Comparison of ENCODE assay signal across 8 cellular contexts in the genomic region with DNA sequence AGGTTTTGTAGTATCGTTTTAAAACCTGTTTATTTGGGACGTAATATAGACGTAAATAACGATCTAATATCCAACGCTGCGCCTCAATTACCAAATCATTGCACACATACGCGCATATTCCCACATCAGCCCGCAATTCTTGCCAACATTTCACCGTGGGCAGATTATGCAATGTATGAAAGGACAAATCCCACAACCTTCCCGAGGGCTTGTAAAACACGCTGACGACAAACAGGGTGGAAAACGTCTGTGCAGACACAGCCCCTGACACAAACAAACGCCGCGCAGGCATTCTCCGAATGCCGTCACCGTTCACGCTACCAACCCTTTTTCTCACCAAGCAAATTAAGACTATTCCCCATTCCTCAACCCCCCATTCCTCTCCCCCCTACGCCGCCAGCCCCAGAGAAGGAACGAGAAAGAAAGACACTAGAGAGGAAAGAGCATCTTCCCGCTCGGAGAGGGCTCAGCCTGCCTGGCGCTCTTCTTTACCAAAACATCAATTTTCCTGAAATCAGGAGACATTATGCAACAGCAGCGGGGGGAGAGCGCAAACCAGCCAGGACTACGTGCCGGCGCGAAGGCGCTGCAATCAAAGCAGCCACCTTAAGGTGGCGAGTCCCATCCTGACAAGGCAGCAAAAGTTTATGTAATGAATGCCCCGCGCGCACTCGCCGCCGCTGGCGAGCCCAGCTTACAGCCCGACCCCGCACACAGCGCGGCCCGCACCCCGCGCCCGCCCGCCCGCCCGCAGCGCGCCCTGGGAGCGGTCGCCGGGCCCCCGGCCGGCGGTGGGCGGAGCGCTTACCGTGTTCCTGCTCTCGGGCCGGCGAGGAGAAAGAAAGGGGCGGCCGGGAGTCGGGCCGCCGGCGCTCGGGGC. TPM values are rescaled to one million over a fixed set of nuclear protein-coding genes. Genes with fewer than 3 reads are reported as not detected.
DNase-seq lines count a peak whose midpoint lies in the region; ATAC-seq and TF ChIP-seq lines count a peak whose summit lies in the region.

No MANE protein-coding gene starts in this region.

- peak overlapping the region; percentile 86 for H2BK120ac ChIP-seq in IMR-90 (ENCODE audit: low read depth, low read length)

- DNase-seq in IMR-90 (peak; percentile 85), T-helper 17 cell (peak; percentile 35 to 39 (median 38)), astrocyte of the cerebellum (ENCODE audit: low read depth) (peak; percentile 64), hippocampal formation (lab: John Stamatoyannopoulos, UW) (peak; percentile 40 to 69), renal cortical epithelial cell (ENCODE audit: low read depth) (peak; percentile 65), DMS153 treated with DMSO at 0.1 percent for 48 hours (lab: John Stamatoyannopoulos, UW; ENCODE audit: unreplicated experiment) (no peak)

- peaks cover 29% of the 10 kb centered on the region for H3K4me1 ChIP-seq in DOHH2 (ENCODE audit: control insufficient read depth, low read length)
- H3K4me1 ChIP-seq in IMR-90 (ENCODE audit: control insufficient read depth, insufficient read depth, low read length): peaks cover 10% of the 10 kb centered on the region

- TF ChIP-seq RAD21 in IMR-90 (IDR thresholded peaks at IDR 0.05; ENCODE audit: low read length): peak; percentile 12; the same call in 1 of the 2 replicates

- in situ Hi-C loops in IMR-90 (cut with MboI; ENCODE audit: low sequenced_read_pairs) (no loop called here), astrocyte of the cerebellum (cut with HindIII; ENCODE audit: low sequenced_read_pairs) (no loop called here)

- peak overlapping the region; percentile 93 for H3K27ac Mint-ChIP-seq in T-helper 17 cell

- H3F3A ChIP-seq in DOHH2 (ENCODE audit: control insufficient read depth, insufficient read depth): no peaks in the 10 kb centered on the region; the same call in 1 of the 2 replicates

- peak overlapping the region in 1 of 2 experiments; percentile 22; a peak in 2 of 4 replicates for H4K8ac ChIP-seq in IMR-90 (ENCODE audit: low read depth in 2 of 2, low read length in 2 of 2)

- no peaks in the 10 kb centered on the region for H3K36me3 ChIP-seq in DOHH2 (ENCODE audit: control insufficient read depth, low read length)
- H3K36me3 ChIP-seq in IMR-90 (ENCODE audit: control insufficient read depth, insufficient read depth, low read length): no peaks in the 10 kb centered on the region

- peak overlapping the region; percentile 98 for H3K23ac ChIP-seq in IMR-90 (ENCODE audit: low read depth, low read length)

- H2BK20ac ChIP-seq in IMR-90 (ENCODE audit: low read depth, low read length): peak overlapping the region; percentile 35

- CTCF ChIA-PET in IMR-90 (lab: Yijun Ruan, JAX): interaction anchor here (0.8 to 1.2 kb wide), 4 partner anchors 10 to 334 kb away, joined by 3 read pairs; no protein-coding TSS in a partner anchor

- H3K4ac ChIP-seq in IMR-90 (ENCODE audit: low read depth, low read length): peak overlapping the region; percentile 75

- 1% methylated on average over 34 of the region's 74 CpGs; no CpG with 5 or more reads in 1 of the 2 experiments for WGBS in IMR-90 (ENCODE audit: extremely low coverage in 2 of 2, insufficient read length in 1 of 2), 2 experiments

- peak overlapping the region; percentile 98 for H3K4me3 Mint-ChIP-seq in T-helper 17 cell

- H3K4me3 ChIP-seq in DOHH2 (ENCODE audit: low read length): peak overlapping the region; percentile 79
- peak overlapping the region; percentile 58 for H3K4me3 ChIP-seq in IMR-90 (ENCODE audit: insufficient read depth, low read depth, low read length)
- H3K4me3 ChIP-seq in astrocyte of the cerebellum (ENCODE audit: low read depth, low read length): peak overlapping the region; percentile 79

- intact Hi-C loops in IMR-90 (cut with micrococcal nuclease): loop anchor here (1.0 to 5.0 kb wide), 6 partner anchors 62 to 508 kb away; partner anchors contain the start of gene AUH

- no peak for TF ChIP-seq CTCF in DOHH2 (IDR thresholded peaks at IDR 0.05; ENCODE audit: low read depth, low read length, poor library complexity, severe bottlenecking)
- TF ChIP-seq CTCF in IMR-90 (conservative IDR thresholded peaks at IDR 0.05; ENCODE audit: low read depth, low read length): 0 out of 2 replicates have a peak, but pooled peaks have one; percentile 21
- TF ChIP-seq CTCF in astrocyte of the cerebellum (IDR thresholded peaks at IDR 0.05; ENCODE audit: low read depth, low read length, missing control alignments): peak; percentile 42

- no peak overlapping the region for H2BK15ac ChIP-seq in IMR-90 (ENCODE audit: low read depth, low read length)

- peaks cover 80% of the 10 kb centered on the region for H3K27me3 ChIP-seq in DOHH2 (ENCODE audit: control insufficient read depth, low read length)
- no peaks in the 10 kb centered on the region for H3K27me3 ChIP-seq in IMR-90 (ENCODE audit: control insufficient read depth, insufficient read depth, low read length)

- H4K5ac ChIP-seq in IMR-90 (ENCODE audit: low read depth, low read length): peak overlapping the region; percentile 5; the same call in 1 of the 2 replicates

- peak overlapping the region; percentile 76 for H2AK9ac ChIP-seq in IMR-90 (replicated peaks; ENCODE audit: low read depth, low read length, poor library complexity)

- peak overlapping the region; percentile 73 for H4K91ac ChIP-seq in IMR-90 (ENCODE audit: insufficient read depth, low read depth, low read length)

- H3K14ac ChIP-seq in IMR-90 (replicated peaks; ENCODE audit: low read depth, low read length): peak overlapping the region; percentile 80

- H2AFZ ChIP-seq in IMR-90 (replicated peaks; ENCODE audit: low read length, poor library complexity): peak overlapping the region; percentile 36

- dilution Hi-C loops in IMR-90 (cut with HindIII; ENCODE audit: low sequenced_read_pairs, unreplicated experiment): no loop called here

- H4K20me1 ChIP-seq in DOHH2 (ENCODE audit: control insufficient read depth, insufficient read depth, low read depth, low read length): no peaks in the 10 kb centered on the region
- H4K20me1 ChIP-seq in IMR-90 (ENCODE audit: insufficient read depth, low read length): peaks cover 21% of the 10 kb centered on the region

- peak overlapping the region; percentile 92 for H3K56ac ChIP-seq in IMR-90 (ENCODE audit: extremely low read depth, insufficient read depth, low read length)

- H3K27ac ChIP-seq in DOHH2 (ENCODE audit: low read depth, low read length) (no peak overlapping the region), IMR-90 (ENCODE audit: insufficient read depth, low read length) (peak overlapping the region; percentile 90)

- H3K9me3 ChIP-seq in DOHH2 (ENCODE audit: control insufficient read depth, insufficient read depth, low read length) (no peaks in the 10 kb centered on the region), IMR-90 (ENCODE audit: control insufficient read depth, insufficient read depth, low read length) (no peaks in the 10 kb centered on the region), T-helper 17 cell (ENCODE audit: control insufficient read depth, low read length, poor library complexity, severe bottlenecking) (no peaks in the 10 kb centered on the region)

- peak overlapping the region; percentile 35 for H3K18ac ChIP-seq in IMR-90 (ENCODE audit: low read depth, low read length)

- peak overlapping the region; percentile 62 for H2AK5ac ChIP-seq in IMR-90 (ENCODE audit: low read depth, low read length)

- H3K79me2 ChIP-seq in DOHH2 (ENCODE audit: control insufficient read depth, low read length): peaks cover 3% of the 10 kb centered on the region

- BruUV-seq in IMR-90 (replicated peaks; lab: Mats Ljungman, UMichigan): no TSS peak

- ATAC-seq in GM21528 (IDR thresholded peaks at IDR 0.05; ENCODE audit: low FRiP score, unreplicated experiment) (peak; percentile 43), IMR-90 (ENCODE audit: low read depth) (peak; percentile 12), T-helper 17 cell (peak; percentile 66)

- peak overlapping the region; percentile 73 for H3K9ac ChIP-seq in IMR-90 (ENCODE audit: low read depth, low read length)

- H3K4me1 Mint-ChIP-seq in T-helper 17 cell: peaks cover 38% of the 10 kb centered on the region

- peaks cover 4 to 23% of the 10 kb centered on the region in 2 experiments; a peak in 2 of 4 replicates for H3K79me1 ChIP-seq in IMR-90 (ENCODE audit: low read depth in 1 of 2, low read length in 2 of 2)

- peaks cover 33% of the 10 kb centered on the region for H3K27me3 Mint-ChIP-seq in T-helper 17 cell

- POLR2A ChIA-PET in IMR-90 (lab: Charles Lee; ENCODE audit: unreplicated experiment): interaction anchor here (0.5 to 0.7 kb wide), 2 partner anchors 11 to 110 kb away, joined by 6 to 7 read pairs; no protein-coding TSS in a partner anchor

- no peaks in the 10 kb centered on the region for H3K9me2 ChIP-seq in DOHH2 (replicated peaks; ENCODE audit: control insufficient read depth, low read length)

- peak; percentile 87 for TF ChIP-seq POLR2A in IMR-90 (IDR thresholded peaks at IDR 0.05; ENCODE audit: low read depth, low read length)

- peaks cover 2% of the 10 kb centered on the region for H3K36me3 Mint-ChIP-seq in T-helper 17 cell (ENCODE audit: low read depth)

- peaks cover 2% of the 10 kb centered on the region; the same call in 1 of the 2 replicates for H3K9me1 ChIP-seq in IMR-90 (ENCODE audit: insufficient read depth, low read length)

- peak overlapping the region; percentile 99 for H3K4me2 ChIP-seq in DOHH2 (ENCODE audit: low read length)
- peak overlapping the region; percentile 93 for H3K4me2 ChIP-seq in IMR-90 (ENCODE audit: low read depth, low read length)

- peak overlapping the region; percentile 95 for H2BK5ac ChIP-seq in IMR-90 (ENCODE audit: low read depth, low read length, poor library complexity, severe bottlenecking)

TF ChIP-seq in IMR-90, 13 proteins besides CTCF, POLR2A, EP300 and RAD21 (continues in another document):
- TF ChIP-seq FOS (IDR thresholded peaks at IDR 0.05; ENCODE audit: low read depth, low read length) (peak; percentile 6; the same call in 1 of the 2 replicates), NFE2L2 (IDR thresholded peaks at IDR 0.05; ENCODE audit: low read depth, low read length) (no peak), CHD1 (IDR thresholded peaks at IDR 0.05; ENCODE audit: low read depth, low read length) (peak; percentile 97), MXI1 (IDR thresholded peaks at IDR 0.05; ENCODE audit: borderline replicate concordance, low read depth, low read length) (peak; percentile 50; the same call in 1 of the 2 replicates)

RNA-seq across cellular contexts. Expression of gene NFIL3, which starts 0.6 kb away (rescaled TPM):
- total RNA-seq in IMR-90 (2012; rRNA removed): 27.6 and 29.4 TPM in 2 replicates
- polyA plus RNA-seq in IMR-90 (2012; rRNA removed): 20.8 and 27.7 TPM in 2 replicates
- 11.9 and 12.8 TPM in 2 replicates for polyA plus RNA-seq in IMR-90 (2012; cell fraction: cytosol; rRNA removed)
- 6.6 and 66.1 TPM in 2 replicates for polyA plus RNA-seq in IMR-90 (2012; cell fraction: nucleus; rRNA removed; ENCODE audit: low replicate concordance)
- total RNA-seq in T-helper 17 cell: 10 to 100 TPM; 20.1 to 22.1 TPM
- 13.2 and 50.8 TPM in 2 replicates for total RNA-seq in renal cortical epithelial cell

Comparison
In these comparisons a context has a peak if more than half of its experiments do, and no peak if none do; other contexts are left out.
1. ATAC-seq: peak in every context shown above with its lines; median percentile 66 in T-helper 17 cell; 43 in GM21528; 12 in IMR-90.